Comparison of ENCODE assay signal across 9 cellular contexts in the genomic region with DNA sequence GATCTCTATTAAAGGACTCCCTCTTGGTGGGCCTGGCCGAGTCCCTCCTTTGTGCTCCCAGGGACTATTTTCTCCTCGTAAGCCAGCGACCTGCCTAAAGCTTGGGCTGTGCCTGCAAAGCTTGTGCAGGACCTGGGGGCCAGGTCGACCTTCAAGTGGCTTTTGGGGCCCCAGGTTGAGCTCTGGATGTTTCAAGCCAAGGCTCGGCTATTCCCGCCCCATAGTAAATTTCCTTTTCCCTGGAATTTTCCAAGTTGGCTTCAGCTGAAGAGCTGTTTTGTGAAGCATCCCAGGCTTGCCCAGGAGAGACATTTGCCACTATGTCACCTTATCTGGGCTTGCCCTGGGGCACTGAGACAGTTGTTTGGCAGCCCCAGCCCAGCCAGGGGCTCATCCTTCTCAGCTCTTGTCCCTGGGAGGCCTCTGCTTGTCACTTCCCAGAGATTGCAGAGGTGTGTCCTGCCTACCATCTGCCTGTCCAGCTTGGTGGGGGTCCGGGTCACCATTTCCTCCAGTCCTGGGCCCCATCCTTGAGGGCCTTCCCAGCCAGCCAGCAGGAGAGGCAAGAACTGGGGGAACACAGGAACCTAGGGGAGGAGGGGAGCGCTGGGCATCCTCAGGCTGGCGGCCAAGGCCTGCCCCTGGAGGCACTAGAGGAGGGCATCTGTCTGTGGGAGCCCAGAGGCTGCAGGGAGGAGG. TPM values are rescaled to one million over a fixed set of nuclear protein-coding genes. Genes with fewer than 3 reads are reported as not detected.
DNase-seq lines count a peak whose midpoint lies in the region; ATAC-seq, FAIRE-seq and TF ChIP-seq lines count a peak whose summit lies in the region.
"Had no signal": no experiment of that assay in that cellular context is flagged by ENCODE, and none has a peak within 500 bp of the region (broad histone marks: within the 10 kb centered on the region; RNA-seq: fewer than 3 reads in every experiment).

No MANE protein-coding gene starts in this region.

- no peaks in the 10 kb centered on the region for H3K79me1 ChIP-seq in mesendoderm (ENCODE audit: low read length)

- peak overlapping the region; percentile 28 for H3K27ac Mint-ChIP-seq in activated CD8-positive, alpha-beta T cell treated with anti-CD3 and anti-CD28 coated beads, Interleukin-2, amount 10 ng/mL, durations not matched to agents 7 days and 5 days
- no peak overlapping the region for H3K27ac Mint-ChIP-seq in activated CD8-positive, alpha-beta T cell treated with anti-CD3 and anti-CD28 coated beads for 36 hours

- H3K4me1 Mint-ChIP-seq in activated CD8-positive, alpha-beta T cell treated with anti-CD3 and anti-CD28 coated beads, Interleukin-2, amount 10 ng/mL, durations not matched to agents 7 days and 5 days (ENCODE audit: low read depth), result peaks cover 40% of the 10 kb centered on the region
- H3K4me1 Mint-ChIP-seq in activated CD8-positive, alpha-beta T cell treated with anti-CD3 and anti-CD28 coated beads for 36 hours (ENCODE audit: low read depth), result peaks cover 31% of the 10 kb centered on the region

- no peak for ATAC-seq in activated CD8-positive, alpha-beta T cell treated with anti-CD3 and anti-CD28 coated beads, Interleukin-2, amount 10 ng/mL, durations not matched to agents 7 days and 5 days
- no peak for ATAC-seq in activated CD8-positive, alpha-beta T cell treated with anti-CD3 and anti-CD28 coated beads for 36 hours
- ATAC-seq in GM12878, result peak; percentile 10; the same call in 1 of the 3 replicates
- ATAC-seq in thoracic aorta (ENCODE audit: insufficient number of reproducible peaks, low FRiP score, low read depth), result no peak

- in situ Hi-C loops in GM12878 (cut with MboI), result no loop called here

- TF ChIP-seq POLR2A in GM12878 (IDR thresholded peaks at IDR 0.05; ENCODE audit: low read depth, low read length), result no peak; the same call in 1 of the 2 replicates

- no peaks in the 10 kb centered on the region for H3K9me3 ChIP-seq in GM12878 (replicated peaks; ENCODE audit: control insufficient read depth, insufficient read depth, low read length)
- H3K9me3 ChIP-seq in thoracic aorta, result no peaks in the 10 kb centered on the region

- CTCF ChIA-PET in activated CD8-positive, alpha-beta T cell treated with anti-CD3 and anti-CD28 coated beads, Interleukin-2, amount 10 ng/mL, durations not matched to agents 7 days and 5 days (lab: Charles Lee), result interaction anchor here (1.1 to 2.5 kb wide), 4 partner anchors 18 to 367 kb away, joined by 3 to 6 read pairs (median 4); no protein-coding TSS in a partner anchor
- CTCF ChIA-PET in activated CD8-positive, alpha-beta T cell treated with anti-CD3 and anti-CD28 coated beads for 36 hours (lab: Charles Lee), result no interaction called here
- CTCF ChIA-PET in GM12878 (lab: Yijun Ruan, JAX), result interaction anchor here (0.8 to 3.4 kb wide), 4 partner anchors 18 to 134 kb away, joined by 3 to 11 read pairs (median 4); no protein-coding TSS in a partner anchor

- H3K27me3 ChIP-seq in GM12878 (replicated peaks in 1 of 2; ENCODE audit: control insufficient read depth in 2 of 2, insufficient read depth in 2 of 2, low read length in 1 of 2) (no peaks in the 10 kb centered on the region), mesendoderm (ENCODE audit: insufficient read depth, low read length, poor library complexity) (no peaks in the 10 kb centered on the region), thoracic aorta (replicated peaks; ENCODE audit: insufficient read depth) (no peaks in the 10 kb centered on the region)

- H2BK5ac ChIP-seq in mesendoderm (ENCODE audit: low read length), result no peak overlapping the region

- H2BK120ac ChIP-seq in mesendoderm (ENCODE audit: low read depth, low read length), result no peak overlapping the region

- no TSS peak for BruUV-seq in GM12878 (replicated peaks; lab: Mats Ljungman, UMichigan)

- no peak overlapping the region for H3K4me3 Mint-ChIP-seq in activated CD8-positive, alpha-beta T cell treated with anti-CD3 and anti-CD28 coated beads, Interleukin-2, amount 10 ng/mL, durations not matched to agents 7 days and 5 days
- no peak overlapping the region for H3K4me3 Mint-ChIP-seq in activated CD8-positive, alpha-beta T cell treated with anti-CD3 and anti-CD28 coated beads for 36 hours

- peaks cover 14 to 31% of the 10 kb centered on the region in 2 experiments for H3K36me3 ChIP-seq in GM12878 (ENCODE audit: control insufficient read depth in 2 of 2, insufficient read depth in 2 of 2, low read length in 1 of 2)
- H3K36me3 ChIP-seq in mesendoderm (ENCODE audit: control insufficient read depth, insufficient read depth, low read length), result peaks cover 12% of the 10 kb centered on the region
- H3K36me3 ChIP-seq in thoracic aorta, result peaks cover 24% of the 10 kb centered on the region

- no peaks in the 10 kb centered on the region for H4K20me1 ChIP-seq in GM12878 (ENCODE audit: control insufficient read depth, insufficient read depth)

- H3K79me2 ChIP-seq in GM12878 (ENCODE audit: control insufficient read depth, insufficient read depth, low read length) (no peaks in the 10 kb centered on the region), mesendoderm (ENCODE audit: control insufficient read depth, insufficient read depth, low read length) (no peaks in the 10 kb centered on the region)

- RAD21 ChIA-PET in GM12878 (lab: Charles Lee; ENCODE audit: unreplicated experiment), result interaction anchor here (0.9 to 4.1 kb wide), 7 partner anchors 17 to 195 kb away, joined by 3 to 40 read pairs (median 4); a partner anchor contains a TSS

- DNase-seq in activated CD8-positive, alpha-beta T cell treated with anti-CD3 and anti-CD28 coated beads, Interleukin-2, amount 10 ng/mL, durations not matched to agents 7 days and 5 days, result no peak
- DNase-seq in activated CD8-positive, alpha-beta T cell treated with anti-CD3 and anti-CD28 coated beads for 36 hours, result no peak
- DNase-seq in GM12878 (ENCODE audit: low read depth, low spot score), result no peak
- DNase-seq in mesendoderm, result peak; percentile 35
- no peak for DNase-seq in thoracic aorta (ENCODE audit: low spot score)
- no peak for DNase-seq in HuH-7.5 (ENCODE audit: low spot score)
- no peak for DNase-seq in NCI-H2081 (lab: John Stamatoyannopoulos, UW)
- no peak for DNase-seq in NCI-H187 (lab: John Stamatoyannopoulos, UW)
- DNase-seq: stimulated activated CD4-positive, alpha-beta T cell treated with anti-CD3 and anti-CD28 coated beads, Interleukin-4, amount 100 ng/mL, for 1 hour had no signal

- no peaks in the 10 kb centered on the region for H3K27me3 Mint-ChIP-seq in activated CD8-positive, alpha-beta T cell treated with anti-CD3 and anti-CD28 coated beads, Interleukin-2, amount 10 ng/mL, durations not matched to agents 7 days and 5 days (ENCODE audit: low read depth)
- no peaks in the 10 kb centered on the region for H3K27me3 Mint-ChIP-seq in activated CD8-positive, alpha-beta T cell treated with anti-CD3 and anti-CD28 coated beads for 36 hours

- H2AFZ ChIP-seq in GM12878 (ENCODE audit: control insufficient read depth, low read depth, low read length), result no peak overlapping the region; the same call in 1 of the 2 replicates

- H2BK15ac ChIP-seq in mesendoderm (replicated peaks; ENCODE audit: low read depth), result no peak overlapping the region

- intact Hi-C loops in activated CD8-positive, alpha-beta T cell treated with anti-CD3 and anti-CD28 coated beads for 36 hours (cut with micrococcal nuclease), result no loop called here
- intact Hi-C loops in GM12878 (cut with micrococcal nuclease; ENCODE audit: unreplicated experiment), result loop anchor here (2.0 kb wide), 1 partner anchor 18 kb away; no protein-coding TSS in a partner anchor

- no peak for TF ChIP-seq RAD21 in GM12878 (IDR thresholded peaks at IDR 0.05; ENCODE audit: insufficient read depth, low read depth, low read length)

- 65% methylated on average over 9 of the region's 9 CpGs for WGBS in GM12878 (ENCODE audit: insufficient coverage, insufficient replicate concordance, low lambda C conversion rate, missing lambda C conversion rate)
- no CpG with 5 or more reads among the region's 9 CpGs for WGBS in mesendoderm (ENCODE audit: extremely low coverage, insufficient coverage, low lambda C conversion rate)

- H3K9ac ChIP-seq in GM12878 (ENCODE audit: control insufficient read depth, insufficient read depth, low read length), result no peak overlapping the region
- no peak overlapping the region for H3K9ac ChIP-seq in mesendoderm (ENCODE audit: low read length)

- H3K4me3 ChIP-seq in GM12878 (peak overlapping the region; percentile 39; the same call in 1 of the 2 replicates), mesendoderm (ENCODE audit: low read length) (no peak overlapping the region), thoracic aorta (peak overlapping the region; percentile 30)

- SMC1A ChIA-PET in GM12878 (lab: Charles Lee; ENCODE audit: uncharacterized antibody, unreplicated experiment), result interaction anchor here (0.6 to 1.6 kb wide), 9 partner anchors 8 to 186 kb away, joined by 3 to 9 read pairs (median 4); a partner anchor contains a TSS

- H3K27ac ChIP-seq in GM12878 (ENCODE audit: control insufficient read depth, insufficient read depth) (peak overlapping the region; percentile 63), mesendoderm (ENCODE audit: low read depth, low read length) (no peak overlapping the region), thoracic aorta (peak overlapping the region; percentile 54 to 77)

- FAIRE-seq in GM12878 (lab: Jason Lieb, UNC), result no peak

- no peak for TF ChIP-seq CTCF in activated CD8-positive, alpha-beta T cell treated with anti-CD3 and anti-CD28 coated beads for 36 hours (IDR thresholded peaks at IDR 0.05)
- TF ChIP-seq CTCF in GM12878 (IDR thresholded peaks at IDR 0.05 in 2 of 3, conservative IDR thresholded peaks at IDR 0.05 in 1 of 3; ENCODE audit: control insufficient read depth in 2 of 3, extremely low read depth in 1 of 3, insufficient read depth in 1 of 3, low read depth in 3 of 3, low read length in 3 of 3) (no peak), thoracic aorta (IDR thresholded peaks at IDR 0.05) (no peak)

- H3K36me3 Mint-ChIP-seq in activated CD8-positive, alpha-beta T cell treated with anti-CD3 and anti-CD28 coated beads, Interleukin-2, amount 10 ng/mL, durations not matched to agents 7 days and 5 days (ENCODE audit: low read depth), result peaks cover 37% of the 10 kb centered on the region
- peaks cover 15% of the 10 kb centered on the region for H3K36me3 Mint-ChIP-seq in activated CD8-positive, alpha-beta T cell treated with anti-CD3 and anti-CD28 coated beads for 36 hours (ENCODE audit: low read depth)

- H2AK5ac ChIP-seq in mesendoderm (ENCODE audit: low read length), result no peak overlapping the region

- POLR2A ChIA-PET in activated CD8-positive, alpha-beta T cell treated with anti-CD3 and anti-CD28 coated beads, Interleukin-2, amount 10 ng/mL, durations not matched to agents 7 days and 5 days (lab: Charles Lee), result interaction anchor here (1.1 to 1.9 kb wide), 3 partner anchors 19 to 187 kb away, joined by 3 to 5 read pairs (median 5); a partner anchor contains a TSS
- POLR2A ChIA-PET in activated CD8-positive, alpha-beta T cell treated with anti-CD3 and anti-CD28 coated beads for 36 hours (lab: Charles Lee), result interaction anchor here (0.7 to 1.9 kb wide), 7 partner anchors 12 to 188 kb away, joined by 3 to 5 read pairs (median 3); a partner anchor contains a TSS
- POLR2A ChIA-PET in GM12878 (lab: Charles Lee), result interaction anchor here (0.6 to 4.3 kb wide), 7 partner anchors 18 to 163 kb away, joined by 3 to 33 read pairs (median 4); a partner anchor contains a TSS

- no peak overlapping the region for H3K56ac ChIP-seq in mesendoderm (ENCODE audit: low read length)

- no peak for TF ChIP-seq EP300 in GM12878 (IDR thresholded peaks at IDR 0.05; ENCODE audit: borderline replicate concordance in 1 of 2, control insufficient read depth in 1 of 2, low read depth in 2 of 2, low read length in 2 of 2)

- no peak overlapping the region for H3K23ac ChIP-seq in mesendoderm (ENCODE audit: low read length)

- H3K4me2 ChIP-seq in GM12878 (ENCODE audit: control insufficient read depth, insufficient read depth) (peak overlapping the region; percentile 5), mesendoderm (ENCODE audit: low read length) (no peak overlapping the region)

- no peaks in the 10 kb centered on the region for H3K9me3 Mint-ChIP-seq in activated CD8-positive, alpha-beta T cell treated with anti-CD3 and anti-CD28 coated beads, Interleukin-2, amount 10 ng/mL, durations not matched to agents 7 days and 5 days (ENCODE audit: insufficient read depth)
- H3K9me3 Mint-ChIP-seq in activated CD8-positive, alpha-beta T cell treated with anti-CD3 and anti-CD28 coated beads for 36 hours, result no peaks in the 10 kb centered on the region

- H4K8ac ChIP-seq in mesendoderm (ENCODE audit: low read depth, low read length), result no peak overlapping the region

- no peak overlapping the region for H4K5ac ChIP-seq in mesendoderm (ENCODE audit: low read length)

- H3K18ac ChIP-seq in mesendoderm (ENCODE audit: low read length), result no peak overlapping the region

- peaks cover 36% of the 10 kb centered on the region for H3K4me1 ChIP-seq in GM12878 (ENCODE audit: control insufficient read depth, insufficient read depth, low read length)
- no peaks in the 10 kb centered on the region for H3K4me1 ChIP-seq in mesendoderm (ENCODE audit: control insufficient read depth, low read depth, low read length)
- peaks cover 27 to 36% of the 10 kb centered on the region in 2 donors for H3K4me1 ChIP-seq in thoracic aorta (ENCODE audit: control insufficient read depth in 1 of 2, low read depth in 2 of 2)

- H3K4ac ChIP-seq in mesendoderm (ENCODE audit: low read depth, low read length), result no peak overlapping the region

RNA-seq across cellular contexts. Expression of a gene that starts 20.2 kb away (rescaled TPM):
- total RNA-seq in activated CD8-positive, alpha-beta T cell treated with anti-CD3 and anti-CD28 coated beads, Interleukin-2, amount 10 ng/mL, durations not matched to agents 7 days and 5 days, result 10 to 100 TPM; 77.8 to 80.7 TPM
- 100 to 1,000 TPM; 131 to 134 TPM for total RNA-seq in activated CD8-positive, alpha-beta T cell treated with anti-CD3 and anti-CD28 coated beads for 36 hours
- total RNA-seq in GM12878 (2013; cell fraction: nucleolus; rRNA removed), result 287 and 327 TPM in 2 replicates
- 22.4 and 23.9 TPM in 2 replicates for total RNA-seq in GM12878 (2014; rRNA removed)
- 12.6 and 13.4 TPM in 2 replicates for total RNA-seq in GM12878 (2014; rRNA removed; fragmentation: Illumina TruSeq; extraction: Trizol)
- total RNA-seq in GM12878 (2021), result 127 and 158 TPM in 2 replicates
- polyA plus RNA-seq in GM12878 (2011; ENCODE audit: low read depth), result 73.8 TPM
- 9.9 and 20.5 TPM in 2 replicates for polyA plus RNA-seq in GM12878 (2011; rRNA removed)
- 13.0 and 19.1 TPM in 2 replicates for polyA plus RNA-seq in GM12878 (2011; cell fraction: cytosol; rRNA removed)
- polyA plus RNA-seq in GM12878 (2011; cell fraction: nucleus; rRNA removed), result 376 and 416 TPM in 2 replicates
- 90.6 and 196 TPM in 2 replicates for polyA plus RNA-seq in GM12878 (2012)
- 20.0 and 47.0 TPM in 2 replicates for polyA plus RNA-seq in GM12878 (2014; fragmentation: Illumina TruSeq; extraction: Trizol)
- 1 to 10 TPM in 1 of 2 experiments, under 1 TPM in 1; 0.71 to 1.5 TPM for polyA plus RNA-seq in GM12878 (2014; fragmentation: Nextera tagmentation; extraction: Ambion mirVana)
- polyA plus RNA-seq in GM12878 (2014; rRNA removed), result 68.1 and 79.0 TPM in 2 replicates
- polyA plus RNA-seq in GM12878 (2016; fragmentation: Nextera tagmentation; extraction: Ambion mirVana), result 1 to 10 TPM; 6.8 to 7.5 TPM
- 28.2 and 51.1 TPM in 2 replicates for polyA minus RNA-seq in GM12878 (2011; rRNA and poly(A)+ RNA removed)
- 16.3 and 17.5 TPM in 2 replicates for polyA minus RNA-seq in GM12878 (2011; cell fraction: cytosol; rRNA and poly(A)+ RNA removed)
- 87.9 and 145 TPM in 2 replicates for polyA minus RNA-seq in GM12878 (2011; cell fraction: nucleus; rRNA and poly(A)+ RNA removed)
- 33.4 TPM for polyA plus RNA-seq in mesendoderm (2013, experiment 1 of 2)
- polyA plus RNA-seq in mesendoderm (2013, experiment 2 of 2), result 34.8 TPM
- total RNA-seq in thoracic aorta, result 10 to 100 TPM; 23.4 to 38.9 TPM

RNA-seq across cellular contexts. Expression of a gene that starts 27.7 kb away (rescaled TPM):
- 1,000 to 10,000 TPM; 2,568 to 2,621 TPM for total RNA-seq in activated CD8-positive, alpha-beta T cell treated with anti-CD3 and anti-CD28 coated beads, Interleukin-2, amount 10 ng/mL, durations not matched to agents 7 days and 5 days
- 1,000 to 10,000 TPM; 2,824 to 2,882 TPM for total RNA-seq in activated CD8-positive, alpha-beta T cell treated with anti-CD3 and anti-CD28 coated beads for 36 hours
- 199 and 207 TPM in 2 replicates for total RNA-seq in GM12878 (2013; cell fraction: nucleolus; rRNA removed)
- 4,456 and 4,588 TPM in 2 replicates for total RNA-seq in GM12878 (2014; rRNA removed)
- 4,167 and 4,257 TPM in 2 replicates for total RNA-seq in GM12878 (2014; rRNA removed; fragmentation: Illumina TruSeq; extraction: Trizol)
- total RNA-seq in GM12878 (2021), result 2,712 and 2,761 TPM in 2 replicates
- 2,354 TPM for polyA plus RNA-seq in GM12878 (2011; ENCODE audit: low read depth)
- polyA plus RNA-seq in GM12878 (2011; rRNA removed), result 5,180 and 5,731 TPM in 2 replicates
- 5,694 and 5,820 TPM in 2 replicates for polyA plus RNA-seq in GM12878 (2011; cell fraction: cytosol; rRNA removed)
- 2,120 and 2,526 TPM in 2 replicates for polyA plus RNA-seq in GM12878 (2011; cell fraction: nucleus; rRNA removed)
- 2,415 and 3,182 TPM in 2 replicates for polyA plus RNA-seq in GM12878 (2012)
- 7,982 and 8,071 TPM in 2 replicates for polyA plus RNA-seq in GM12878 (2014; fragmentation: Illumina TruSeq; extraction: Trizol)
- polyA plus RNA-seq in GM12878 (2014; fragmentation: Nextera tagmentation; extraction: Ambion mirVana), result 1,000 to 10,000 TPM; 4,393 to 4,550 TPM
- polyA plus RNA-seq in GM12878 (2014; rRNA removed), result 5,467 and 5,874 TPM in 2 replicates
- polyA plus RNA-seq in GM12878 (2016; fragmentation: Nextera tagmentation; extraction: Ambion mirVana), result 1,000 to 10,000 TPM; 5,978 to 5,991 TPM
- 2,105 and 2,245 TPM in 2 replicates for polyA minus RNA-seq in GM12878 (2011; rRNA and poly(A)+ RNA removed)
- 516 and 593 TPM in 2 replicates for polyA minus RNA-seq in GM12878 (2011; cell fraction: cytosol; rRNA and poly(A)+ RNA removed)
- polyA minus RNA-seq in GM12878 (2011; cell fraction: nucleus; rRNA and poly(A)+ RNA removed), result 234 and 319 TPM in 2 replicates
- polyA plus RNA-seq in mesendoderm (2013, experiment 1 of 2), result 3,157 TPM
- 3,156 TPM for polyA plus RNA-seq in mesendoderm (2013, experiment 2 of 2)
- total RNA-seq in thoracic aorta, result 1,000 to 10,000 TPM; 1,002 to 1,065 TPM
